In the genomic region with DNA sequence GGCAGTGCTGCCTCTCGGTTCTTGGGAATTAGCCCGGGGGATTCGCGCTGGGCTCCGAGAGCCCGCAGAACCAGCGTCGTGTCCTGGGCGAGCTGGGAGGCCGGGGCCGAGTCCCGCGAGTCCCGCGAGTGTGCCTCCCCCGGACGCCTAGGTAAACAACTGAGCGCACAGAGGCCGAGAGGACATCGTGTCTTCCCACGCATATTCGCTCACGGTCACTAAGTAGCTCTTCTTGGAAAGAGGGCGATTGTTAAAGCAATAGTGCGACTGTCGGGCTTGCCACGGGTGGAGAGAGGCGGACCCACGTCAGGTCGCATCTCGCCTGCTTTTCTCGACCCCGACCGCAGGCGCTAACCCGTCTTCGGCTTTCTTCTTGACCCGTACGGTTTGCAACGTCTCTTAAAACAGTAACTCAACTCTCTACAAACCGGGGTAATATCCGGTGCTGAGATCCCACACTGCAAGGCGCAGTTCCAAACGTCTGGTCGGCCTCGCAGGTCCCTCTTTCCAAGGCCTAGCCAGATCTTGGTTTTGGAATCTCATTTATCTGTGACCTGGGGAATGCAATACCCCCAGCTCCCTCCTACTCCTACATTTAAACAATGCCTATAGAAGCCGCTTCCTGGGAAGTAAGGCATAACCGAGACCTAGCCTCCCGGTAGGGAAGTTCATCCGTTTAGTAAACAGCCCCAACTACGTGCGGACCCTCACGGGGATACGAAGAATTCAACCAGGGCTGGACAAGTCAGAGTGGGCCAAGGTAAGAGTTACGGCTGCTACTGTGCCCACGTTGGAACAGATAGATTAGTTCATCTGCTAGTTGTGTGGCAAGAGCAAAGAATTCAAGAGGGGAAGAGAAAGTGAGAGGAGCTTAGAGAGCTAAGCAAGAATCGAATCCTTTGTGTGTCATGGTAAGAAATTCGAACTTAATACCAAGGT, we compare ENCODE assay signal across 8 cellular contexts. TPM values are rescaled to one million over a fixed set of nuclear protein-coding genes. Genes with fewer than 3 reads are reported as not detected.
DNase-seq lines count a peak whose midpoint lies in the region; ATAC-seq and TF ChIP-seq lines count a peak whose summit lies in the region.

No MANE protein-coding gene starts in this region.

- H3K27ac Mint-ChIP-seq in activated naive CD8-positive, alpha-beta T cell: peak overlapping the region; percentile 98

- peaks cover 11% of the 10 kb centered on the region for H4K20me1 ChIP-seq in osteoblast (ENCODE audit: insufficient read depth, low read length)

- peak overlapping the region; percentile 96 for H3K4me3 ChIP-seq in osteoblast (ENCODE audit: insufficient read depth, low read length)

- H3K36me3 ChIP-seq in osteoblast (ENCODE audit: insufficient read depth, low read length): peaks cover 19% of the 10 kb centered on the region

- H3K9me3 ChIP-seq in osteoblast (ENCODE audit: low read depth, low read length): no peaks in the 10 kb centered on the region

- peaks cover 52% of the 10 kb centered on the region for H3K4me1 Mint-ChIP-seq in activated naive CD8-positive, alpha-beta T cell (ENCODE audit: low read depth)

- DNase-seq in SHP77 (lab: John Stamatoyannopoulos, UW) (peak; percentile 31 to 37), SHP77 treated with DMSO at 0.1 percent for 48 hours (lab: John Stamatoyannopoulos, UW) (no peak), NOMO-1 treated with DMSO at 0.1 percent for 48 hours (lab: John Stamatoyannopoulos, UW; ENCODE audit: unreplicated experiment) (peak; percentile 73), Right ventricle myocardium inferior (ENCODE audit: missing footprints) (peak; percentile 79), osteoblast (ENCODE audit: insufficient read length, low spot score, missing footprints) (peak; percentile 89), NCI-H2171 treated with DMSO at 0.1 percent for 48 hours (lab: John Stamatoyannopoulos, UW) (no peak)

- peaks cover 69% of the 10 kb centered on the region for H3K79me2 ChIP-seq in osteoblast (ENCODE audit: insufficient read depth, low read length)

- H3K27ac ChIP-seq in osteoblast (ENCODE audit: low read depth, low read length): peak overlapping the region; percentile 91

- peak overlapping the region; percentile 94 for H3K4me2 ChIP-seq in osteoblast (ENCODE audit: insufficient read depth, low read length)

- TF ChIP-seq CTCF in osteoblast (IDR thresholded peaks at IDR 0.05; ENCODE audit: extremely low read depth, low read depth, low read length): no peak

- H3K27me3 Mint-ChIP-seq in activated naive CD8-positive, alpha-beta T cell: no peaks in the 10 kb centered on the region

- no peaks in the 10 kb centered on the region for H3K27me3 ChIP-seq in osteoblast (ENCODE audit: insufficient read depth, low read length)

- H2AFZ ChIP-seq in osteoblast (ENCODE audit: low read length): peak overlapping the region; percentile 57

- intact Hi-C loops in Right ventricle myocardium inferior (cut with DNase I): loop anchor here (5.0 to 10.0 kb wide), 6 partner anchors 95 to 505 kb away; no protein-coding TSS in a partner anchor

- peak overlapping the region; percentile 96 for H3K4me3 Mint-ChIP-seq in activated naive CD8-positive, alpha-beta T cell

- H3K36me3 Mint-ChIP-seq in activated naive CD8-positive, alpha-beta T cell: peaks cover 12% of the 10 kb centered on the region

- H3K9me3 Mint-ChIP-seq in activated naive CD8-positive, alpha-beta T cell (ENCODE audit: low read depth): no peaks in the 10 kb centered on the region

- ATAC-seq in HG02763 (IDR thresholded peaks at IDR 0.05; ENCODE audit: unreplicated experiment) (peak; percentile 27), Right ventricle myocardium inferior (peak; percentile 45)

- H3K4me1 ChIP-seq in osteoblast (ENCODE audit: insufficient read depth, low read length): peaks cover 23% of the 10 kb centered on the region

RNA-seq across cellular contexts. Expression of a gene that starts 0.7 kb away (rescaled TPM):
- total RNA-seq in Right ventricle myocardium inferior (4.0 TPM), osteoblast (111 and 136 TPM in 2 replicates)

RNA-seq across cellular contexts. Expression of a gene that starts 52.2 kb away (rescaled TPM):
- total RNA-seq in Right ventricle myocardium inferior (267 TPM), osteoblast (200 and 203 TPM in 2 replicates)

Comparison
In these comparisons a context has a peak if more than half of its experiments do, and no peak if none do; other contexts are left out.
1. DNase-seq: peak in SHP77 (2 of 2), NOMO-1 treated with DMSO at 0.1 percent for 48 hours (single experiment), Right ventricle myocardium inferior (single experiment) and osteoblast (single experiment); none in SHP77 treated with DMSO at 0.1 percent for 48 hours (single experiment) and NCI-H2171 treated with DMSO at 0.1 percent for 48 hours (single experiment).
2. RNA of a gene that starts 0.7 kb away (total RNA-seq): 111 to 136 TPM in osteoblast; 4.0 TPM in Right ventricle myocardium inferior (single experiment); every median in the first group is over 10 times any median in the second.